Comparison of ENCODE assay signal across 9 cellular contexts in the genomic region with DNA sequence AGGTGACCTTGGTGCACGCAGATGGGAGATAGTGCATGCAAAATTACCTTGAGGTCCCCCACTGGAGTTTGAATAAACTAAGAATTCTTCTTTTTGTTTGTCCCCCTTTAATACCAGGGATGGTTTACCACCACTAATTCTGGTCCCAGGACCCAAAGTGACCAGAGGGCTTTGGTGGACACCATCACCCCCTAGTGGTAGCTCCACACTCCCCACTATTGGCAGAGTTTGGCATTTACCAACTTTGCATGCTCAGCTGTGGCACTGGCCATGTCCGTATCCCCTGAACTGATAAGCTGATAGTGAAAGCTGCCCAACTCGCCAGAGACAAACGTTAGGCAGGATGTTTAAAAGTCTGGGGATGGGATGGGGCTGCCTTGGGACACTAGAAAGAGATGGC. TPM values are rescaled to one million over a fixed set of nuclear protein-coding genes. Genes with fewer than 3 reads are reported as not detected.
DNase-seq lines count a peak whose midpoint lies in the region; ATAC-seq, FAIRE-seq and TF ChIP-seq lines count a peak whose summit lies in the region.
"Had no signal": no experiment of that assay in that cellular context is flagged by ENCODE, and none has a peak within 500 bp of the region (broad histone marks: within the 10 kb centered on the region; RNA-seq: fewer than 3 reads in every experiment).

No MANE protein-coding gene starts in this region.

- no peak overlapping the region for H3K9ac ChIP-seq in H1 (replicated peaks in 1 of 4; ENCODE audit: extremely low read depth in 1 of 4, low read depth in 3 of 4, low read length in 3 of 4)

- H4K20me1 ChIP-seq in H1 (replicated peaks in 1 of 2; ENCODE audit: control insufficient read depth in 1 of 2, insufficient read depth in 2 of 2, low read length in 2 of 2): peaks cover 5 to 7% of the 10 kb centered on the region in 2 experiments

- H2BK20ac ChIP-seq in H1 (ENCODE audit: low read length): no peak overlapping the region

- H3K23ac ChIP-seq in H1 (ENCODE audit: insufficient read length): no peak overlapping the region

- no peak overlapping the region for H2BK5ac ChIP-seq in H1 (ENCODE audit: low read depth, low read length)

- H3K79me1 ChIP-seq in H1 (ENCODE audit: low read depth, low read length): no peaks in the 10 kb centered on the region

- TF ChIP-seq CTCF in BE2C (IDR thresholded peaks at IDR 0.05; ENCODE audit: low read depth, low read length) (peak; percentile 100), H1 (IDR thresholded peaks at IDR 0.05; ENCODE audit: control extremely low read depth in 1 of 3, insufficient read depth in 1 of 3, low read depth in 1 of 3, low read length in 3 of 3) (peak; percentile 97 to 99 (median 99)), nephron (IDR thresholded peaks at IDR 0.05; ENCODE audit: unreplicated experiment in 3 of 3) (peak; percentile 46 to 65 (median 56)), RWPE1 (conservative IDR thresholded peaks at IDR 0.05; ENCODE audit: low read depth) (no peak)

- no peak for TF ChIP-seq EP300 in H1 (IDR thresholded peaks at IDR 0.05; ENCODE audit: borderline replicate concordance in 1 of 2, low read depth in 2 of 2, low read length in 2 of 2)

- WGBS in H1 (ENCODE audit: extremely low coverage in 1 of 2, insufficient coverage in 1 of 2, insufficient read length in 1 of 2, insufficient replicate concordance in 2 of 2, low coverage in 1 of 2, low lambda C conversion rate in 2 of 2, missing lambda C conversion rate in 1 of 2), 2 experiments: 16% methylated on average over 4 of the region's 4 CpGs; no CpG with 5 or more reads in 1 of the 2 experiments

- no peak overlapping the region for H4K8ac ChIP-seq in H1 (ENCODE audit: extremely low read depth, insufficient read depth, low read length)

- no peaks in the 10 kb centered on the region for H3K27me3 ChIP-seq in BE2C
- H3K27me3 ChIP-seq in H1 (replicated peaks in 1 of 4; ENCODE audit: control insufficient read depth in 3 of 4, extremely low read depth in 1 of 4, insufficient read depth in 3 of 4, low read length in 3 of 4): peaks cover 12 to 38% (median 35%) of the 10 kb centered on the region in 4 experiments

- no peaks in the 10 kb centered on the region for H3K9me3 Mint-ChIP-seq in nephron

- H4K91ac ChIP-seq in H1 (replicated peaks; ENCODE audit: insufficient read length, low read length): no peak overlapping the region

- H3K4me2 ChIP-seq in H1 (ENCODE audit: insufficient read depth in 1 of 2, low read depth in 2 of 2, low read length in 2 of 2): peak overlapping the region in 1 of 2 experiments; percentile 100; a peak in 2 of 4 replicates

- H3K27me3 Mint-ChIP-seq in nephron (ENCODE audit: low read depth): peaks cover 78% of the 10 kb centered on the region

- H3K27ac ChIP-seq in H1 (ENCODE audit: low read depth, low read length) (no peak overlapping the region), RWPE1 (no peak overlapping the region)

- H2AFZ ChIP-seq in H1 (ENCODE audit: low read length): no peak overlapping the region

- no peak for TF ChIP-seq POLR2A in H1 (IDR thresholded peaks at IDR 0.05; ENCODE audit: control extremely low read depth in 1 of 2, low read depth in 2 of 2, low read length in 2 of 2)

- no peak overlapping the region for H2AK5ac ChIP-seq in H1 (ENCODE audit: low read depth, low read length)

- peaks cover 45% of the 10 kb centered on the region for H3K4me1 ChIP-seq in BE2C
- H3K4me1 ChIP-seq in H1 (replicated peaks in 1 of 4; ENCODE audit: control insufficient read depth in 3 of 4, insufficient read depth in 4 of 4, low read length in 3 of 4): peaks cover 13 to 17% (median 15%) of the 10 kb centered on the region in 4 experiments

- DNase-seq in BE2C (peak; percentile 86), NCI-H510A (lab: John Stamatoyannopoulos, UW) (peak; percentile 24), H1 (ENCODE audit: low read depth in 1 of 2, low spot score in 2 of 2) (peak in 1 of 2 experiments; percentile 86), HTR-8/SVneo (ENCODE audit: insufficient read length, low spot score) (no peak), T-helper 2 cell (no peak), RWPE1 (ENCODE audit: low spot score) (no peak)
- DNase-seq: stimulated activated naive B cell treated with anti-CD40 and anti-IgM and Interleukin-4, amounts not matched to agents 10 μg/mL and 1 μg/mL and 100 μg/mL, for 72 hours had no signal

- peak; percentile 94 to 98 for TF ChIP-seq RAD21 in H1 (IDR thresholded peaks at IDR 0.05 in 1 of 2, conservative IDR thresholded peaks at IDR 0.05 in 1 of 2; ENCODE audit: low read depth in 2 of 2, low read length in 2 of 2)

- no peak overlapping the region for H3K56ac ChIP-seq in H1 (replicated peaks; ENCODE audit: insufficient read length, low read depth, low read length)

- no peak overlapping the region for H3K27ac Mint-ChIP-seq in nephron
- H3K27ac Mint-ChIP-seq: stimulated activated naive B cell treated with anti-CD40 and anti-IgM and Interleukin-4, amounts not matched to agents 10 μg/mL and 1 μg/mL and 100 μg/mL, for 72 hours had no signal

- H3K36me3 ChIP-seq in BE2C: peaks cover 48% of the 10 kb centered on the region
- H3K36me3 ChIP-seq in H1 (ENCODE audit: control insufficient read depth in 2 of 4, insufficient read depth in 4 of 4, low read length in 3 of 4): no peaks in the 10 kb centered on the region

- no peak overlapping the region for H3K14ac ChIP-seq in H1 (ENCODE audit: insufficient read length)

- POLR2A ChIA-PET in H1 (lab: Charles Lee; ENCODE audit: partially characterized antibody): no interaction called here
- POLR2A ChIA-PET in RWPE1 (lab: Yijun Ruan, JAX; ENCODE audit: low non-redundant PET): no interaction called here

- ATAC-seq in GM18909 (IDR thresholded peaks at IDR 0.05; ENCODE audit: poor library complexity, unreplicated experiment): peak; percentile 64

- H2BK120ac ChIP-seq in H1 (replicated peaks; ENCODE audit: low read depth, low read length): no peak overlapping the region

- peaks cover 17% of the 10 kb centered on the region for H3K23me2 ChIP-seq in H1 (ENCODE audit: low read depth, low read length)

- peak overlapping the region; percentile 33 to 51 (median 43) for H3K4me3 Mint-ChIP-seq in nephron
- H3K4me3 Mint-ChIP-seq: stimulated activated naive B cell treated with anti-CD40 and anti-IgM and Interleukin-4, amounts not matched to agents 10 μg/mL and 1 μg/mL and 100 μg/mL, for 72 hours had no signal

- H3K9me3 ChIP-seq in BE2C (no peaks in the 10 kb centered on the region), H1 (ENCODE audit: insufficient read depth in 2 of 2, low read depth in 1 of 2, low read length in 1 of 2) (no peaks in the 10 kb centered on the region)

- H4K5ac ChIP-seq in H1 (ENCODE audit: insufficient read length, low read depth, low read length): no peak overlapping the region

- CTCF ChIA-PET in H1 (lab: Charles Lee; ENCODE audit: partially characterized antibody): interaction anchor here (0.6 to 16.0 kb wide), 54 partner anchors 9 to 671 kb away, joined by 3 to 165 read pairs (median 4); no protein-coding TSS in a partner anchor
- CTCF ChIA-PET in RWPE1 (lab: Yijun Ruan, JAX): interaction anchor here (0.6 to 1.5 kb wide), 2 partner anchors 45 to 365 kb away, joined by 3 to 6 read pairs; no protein-coding TSS in a partner anchor

- H2BK15ac ChIP-seq in H1 (ENCODE audit: low read length): no peak overlapping the region

- H3K18ac ChIP-seq in H1 (ENCODE audit: extremely low read depth, low read length): no peak overlapping the region

- no peak overlapping the region for H3K4ac ChIP-seq in H1 (replicated peaks; ENCODE audit: insufficient read length, low read depth, low read length)

- no peaks in the 10 kb centered on the region for H3K79me2 ChIP-seq in H1 (ENCODE audit: control insufficient read depth in 1 of 2, insufficient read depth in 2 of 2, low read length in 2 of 2)

- peak overlapping the region; percentile 81 for H3K4me3 ChIP-seq in BE2C (ENCODE audit: low read depth, low read length)
- H3K4me3 ChIP-seq in H1 (ENCODE audit: extremely low read depth in 1 of 4, insufficient read depth in 2 of 4, low read depth in 3 of 4, low read length in 4 of 4): no peak overlapping the region

- H2BK12ac ChIP-seq in H1 (ENCODE audit: low read depth, low read length): no peak overlapping the region

- FAIRE-seq in H1 (lab: Jason Lieb, UNC) (peak; percentile 87), HTR-8/SVneo (lab: Jason Lieb, UNC) (no peak)

- no peaks in the 10 kb centered on the region for H3K36me3 Mint-ChIP-seq in nephron (ENCODE audit: low read depth)
- H3K36me3 Mint-ChIP-seq: stimulated activated naive B cell treated with anti-CD40 and anti-IgM and Interleukin-4, amounts not matched to agents 10 μg/mL and 1 μg/mL and 100 μg/mL, for 72 hours had no signal

- peaks cover 8% of the 10 kb centered on the region for H3K4me1 Mint-ChIP-seq in nephron

TF ChIP-seq in H1, 55 proteins besides CTCF, POLR2A, EP300 and RAD21:
- TF ChIP-seq SIN3A (conservative IDR thresholded peaks at IDR 0.05 in 1 of 2, IDR thresholded peaks at IDR 0.05 in 1 of 2; ENCODE audit: low read depth in 1 of 2, low read length in 2 of 2) (peak in 1 of 2 experiments; percentile 72; a peak in 1 of 4 replicates), HDAC2 (IDR thresholded peaks at IDR 0.05; ENCODE audit: borderline replicate concordance in 1 of 2, low read depth in 2 of 2, low read length in 2 of 2) (0 out of 4 replicates have a peak, but pooled peaks of 1 of the 2 experiments have one; percentile 82), POLR2AphosphoS5 (IDR thresholded peaks at IDR 0.05; ENCODE audit: low read depth, low read length) (no peak), CEBPB (IDR thresholded peaks at IDR 0.05; ENCODE audit: low read depth, low read length) (no peak), YY1 (IDR thresholded peaks at IDR 0.05; ENCODE audit: low read depth, low read length) (peak; percentile 60; the same call in 1 of the 2 replicates), TEAD4 (IDR thresholded peaks at IDR 0.05; ENCODE audit: low read depth, low read length) (peak; percentile 47)

RNA-seq across cellular contexts. Expression of a gene that starts 3.3 kb away (rescaled TPM):
- polyA plus RNA-seq in BE2C (2012; ENCODE audit: insufficient read depth, insufficient read length, low read depth): 53.7 TPM
- 13.7 and 14.8 TPM in 2 replicates for total RNA-seq in H1 (2021; fragmentation: NEBNext Ultra II Directional; extraction: Animal tissue kit (Norgen Biotek cat#: 25700))
- 8.2 and 10.1 TPM in 2 replicates for polyA plus RNA-seq in H1 (2011; rRNA removed)
- 12.2 TPM for polyA plus RNA-seq in H1 (2011; cell fraction: cytosol; rRNA removed)
- 21.5 TPM for polyA plus RNA-seq in H1 (2011; cell fraction: nucleus; rRNA removed)
- polyA plus RNA-seq in H1 (2012, experiment 1 of 2): 10.8 to 14.8 TPM (median 13.1 TPM) in 4 replicates
- polyA plus RNA-seq in H1 (2012, experiment 2 of 2): 9.5 TPM
- polyA plus RNA-seq in H1 (2013, experiment 1 of 2): 8.0 TPM
- 7.5 TPM for polyA plus RNA-seq in H1 (2013, experiment 2 of 2)
- 44.7 and 48.6 TPM in 2 replicates for polyA minus RNA-seq in H1 (2011; rRNA and poly(A)+ RNA removed)
- polyA minus RNA-seq in H1 (2011; cell fraction: cytosol; rRNA and poly(A)+ RNA removed): 16.3 TPM
- polyA minus RNA-seq in H1 (2011; cell fraction: nucleus; rRNA and poly(A)+ RNA removed): 82.7 TPM

Comparison
In these comparisons a context has a peak if more than half of its experiments do, and no peak if none do; other contexts are left out.
1. DNase-seq: peak in BE2C (single experiment) and NCI-H510A (single experiment); none in HTR-8/SVneo (single experiment), T-helper 2 cell (0 of 5) and RWPE1 (single experiment).